In the genomic region with DNA sequence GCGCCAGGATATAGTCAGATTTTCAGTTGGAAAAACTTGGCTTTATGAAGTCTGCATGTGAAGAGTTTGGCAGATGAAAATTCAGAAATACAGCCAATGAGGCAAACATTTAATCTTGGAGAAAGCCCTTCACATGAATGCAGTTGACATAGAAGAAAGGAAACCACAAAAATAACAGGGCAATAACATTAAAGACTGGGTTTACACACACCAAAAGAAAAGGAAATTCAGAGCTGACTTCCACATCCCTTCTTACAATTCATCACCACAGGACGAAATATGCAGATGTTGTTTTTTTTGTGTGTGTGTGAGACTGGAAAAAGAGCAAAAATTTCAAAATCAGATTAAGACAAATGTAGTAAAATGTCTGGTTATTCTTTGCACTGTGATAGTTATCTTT, we compare ENCODE assay signal across 28 cellular contexts.
"Had no signal": no experiment of that assay in that cellular context is flagged by ENCODE, and none has a peak within 500 bp of the region (broad histone marks: within the 10 kb centered on the region; RNA-seq: fewer than 3 reads in every experiment).

No MANE protein-coding gene starts in this region.

- H3K4me3 Mint-ChIP-seq: activated B cell treated with CpG ODN at 0.5 μM for 24 hours; activated CD4-positive, alpha-beta memory T cell treated with anti-CD3 and anti-CD28 coated beads for 36 hours; activated CD4-positive, alpha-beta T cell treated with anti-CD3 and anti-CD28 coated beads, Interleukin-2, amount 10 ng/mL, durations not matched to agents 7 days and 5 days; activated naive CD8-positive, alpha-beta T cell treated with anti-CD3 and anti-CD28 coated beads, Interleukin-2, amount 10 ng/mL, durations not matched to agents 7 days and 5 days; T-cell had no signal

- H2AFZ ChIP-seq: PC-9 had no signal

- H3K36me3 ChIP-seq: adrenal gland had no signal

- H3K4me2 ChIP-seq: PC-9 had no signal

- H3K36me3 Mint-ChIP-seq: activated CD4-positive, alpha-beta memory T cell treated with anti-CD3 and anti-CD28 coated beads for 36 hours; activated naive CD8-positive, alpha-beta T cell treated with anti-CD3 and anti-CD28 coated beads, Interleukin-2, amount 10 ng/mL, durations not matched to agents 7 days and 5 days; T-cell had no signal

- H3K27ac ChIP-seq: adrenal gland, body of pancreas, PC-9 had no signal

- H3K27ac Mint-ChIP-seq: activated B cell treated with CpG ODN at 0.5 μM for 24 hours; activated CD4-positive, alpha-beta memory T cell treated with anti-CD3 and anti-CD28 coated beads for 36 hours; activated CD4-positive, alpha-beta T cell treated with anti-CD3 and anti-CD28 coated beads, Interleukin-2, amount 10 ng/mL, durations not matched to agents 7 days and 5 days; activated naive CD8-positive, alpha-beta T cell treated with anti-CD3 and anti-CD28 coated beads, Interleukin-2, amount 10 ng/mL, durations not matched to agents 7 days and 5 days; activated T-helper 2 cell treated with anti-CD3 and anti-CD28 coated beads, Interferon-gamma antibody, Interleukin-2, Interleukin-4, amounts not matched to agents 10 μg/mL and 5 μg/mL and 100 μg/mL, durations not matched to agents 14 hours and 24 hours and 36 hours; T-cell had no signal

- H3K9me3 ChIP-seq: adrenal gland, body of pancreas had no signal

- H3K4me1 Mint-ChIP-seq: activated B cell treated with CpG ODN at 0.5 μM for 24 hours had no signal

- DNase-seq: activated B cell treated with CpG ODN at 0.5 μM for 24 hours; activated CD4-positive, alpha-beta memory T cell treated with anti-CD3 and anti-CD28 coated beads for 36 hours; activated CD4-positive, alpha-beta T cell treated with anti-CD3 and anti-CD28 coated beads, Interleukin-2, amount 10 ng/mL, durations not matched to agents 7 days and 5 days; activated CD8-positive, alpha-beta memory T cell treated with anti-CD3 and anti-CD28 coated beads for 24 hours; activated gamma-delta T cell treated with Interleukin-2 at 50 U/mL for 16 hours; activated naive CD4-positive, alpha-beta T cell treated with anti-CD3 and anti-CD28 coated beads, Interleukin-2, amount 50 U/mL, for 16 hours; activated naive CD8-positive, alpha-beta T cell treated with anti-CD3 and anti-CD28 coated beads, Interleukin-2, amount 10 ng/mL, durations not matched to agents 7 days and 5 days; activated T-cell treated with anti-CD3 and anti-CD28 coated beads, Interleukin-2, amount 50 U/mL, for 48 hours; adrenal gland; anterior cingulate cortex; body of pancreas; central memory CD4-positive, alpha-beta T cell; Kasumi-1; KBM-7; NCI-H1048; NCI-H146; NCI-H187 treated with DMSO at 0.1 percent for 48 hours; NCI-H2081 treated with DMSO at 0.1 percent for 48 hours; NCI-H2171; NCI-H226; NCI-H510A treated with DMSO at 0.1 percent for 48 hours; NCI-H69; SHP77 treated with DMSO at 0.1 percent for 48 hours; T-cell; T-helper 2 cell; T1000 had no signal

- H3K4me1 ChIP-seq: adrenal gland, body of pancreas had no signal

- H3K4me3 ChIP-seq: adrenal gland, body of pancreas, PC-9 had no signal

- H3K9me3 Mint-ChIP-seq: activated B cell treated with CpG ODN at 0.5 μM for 24 hours; activated CD4-positive, alpha-beta memory T cell treated with anti-CD3 and anti-CD28 coated beads for 36 hours; activated CD4-positive, alpha-beta T cell treated with anti-CD3 and anti-CD28 coated beads, Interleukin-2, amount 10 ng/mL, durations not matched to agents 7 days and 5 days; activated naive CD8-positive, alpha-beta T cell treated with anti-CD3 and anti-CD28 coated beads, Interleukin-2, amount 10 ng/mL, durations not matched to agents 7 days and 5 days; activated T-helper 2 cell treated with anti-CD3 and anti-CD28 coated beads, Interferon-gamma antibody, Interleukin-2, Interleukin-4, amounts not matched to agents 10 μg/mL and 5 μg/mL and 100 μg/mL, durations not matched to agents 14 hours and 24 hours and 36 hours; T-cell had no signal

- H3K27me3 ChIP-seq: adrenal gland, body of pancreas had no signal
